Comparison of ENCODE assay signal across 19 cellular contexts in the genomic region with DNA sequence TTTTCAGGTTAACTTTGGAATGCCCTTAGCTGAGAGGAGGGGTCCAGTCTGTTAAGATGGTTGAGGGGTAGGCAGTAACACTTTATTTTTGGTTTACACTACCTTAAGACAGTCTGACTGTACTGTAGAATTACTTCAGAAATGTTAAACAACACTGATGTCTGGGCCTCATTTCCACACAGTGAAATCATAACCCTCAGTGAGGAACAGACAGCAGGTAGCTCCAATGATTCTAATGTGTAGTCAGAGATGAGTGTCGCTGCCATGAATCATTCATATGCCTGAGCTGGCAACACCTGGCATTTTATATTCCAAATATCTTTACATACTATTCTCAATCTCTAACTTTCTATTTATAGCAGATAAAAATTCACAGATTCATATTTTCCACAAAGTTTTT. TPM values are rescaled to one million over a fixed set of nuclear protein-coding genes. Genes with fewer than 3 reads are reported as not detected.
"Had no signal": no experiment of that assay in that cellular context is flagged by ENCODE, and none has a peak within 500 bp of the region (broad histone marks: within the 10 kb centered on the region; RNA-seq: fewer than 3 reads in every experiment).

No MANE protein-coding gene starts in this region.

- H3K4me3 Mint-ChIP-seq: activated naive CD8-positive, alpha-beta T cell; natural killer cell; type B pancreatic cell had no signal

- H3K36me3 Mint-ChIP-seq: activated naive CD8-positive, alpha-beta T cell; natural killer cell; type B pancreatic cell had no signal

- H3K4me3 ChIP-seq: dorsolateral prefrontal cortex, esophagus squamous epithelium, right atrium auricular region, skin epidermis had no signal

- H3K27me3 Mint-ChIP-seq: type B pancreatic cell had no signal

- H3K27me3 ChIP-seq: dorsolateral prefrontal cortex, esophagus squamous epithelium, right atrium auricular region had no signal

- H3K4me1 Mint-ChIP-seq: natural killer cell had no signal

- DNase-seq: activated CD4-positive, alpha-beta T cell treated with anti-CD3 and anti-CD28 coated beads, Interleukin-2, amount 50 U/mL, for 4 hours; anterior cingulate cortex; dorsolateral prefrontal cortex; esophagus squamous epithelium; foreskin fibroblast; head of caudate nucleus; natural killer cell; nucleus accumbens; T-helper 1 cell; WERI-Rb-1 had no signal

- ATAC-seq: left lobe of liver, natural killer cell had no signal

- H3K27ac Mint-ChIP-seq: activated T-helper 2 cell treated with anti-CD3 and anti-CD28 coated beads, Interferon-gamma antibody, Interleukin-2, Interleukin-4, amounts not matched to agents 10 μg/mL and 5 μg/mL and 100 μg/mL, durations not matched to agents 14 hours and 24 hours and 36 hours; natural killer cell; type B pancreatic cell had no signal

- H3K9me3 Mint-ChIP-seq: activated T-helper 2 cell treated with anti-CD3 and anti-CD28 coated beads, Interferon-gamma antibody, Interleukin-2, Interleukin-4, amounts not matched to agents 10 μg/mL and 5 μg/mL and 100 μg/mL, durations not matched to agents 14 hours and 24 hours and 36 hours; natural killer cell; type B pancreatic cell had no signal

- H3K36me3 ChIP-seq: esophagus squamous epithelium, right atrium auricular region, WERI-Rb-1 had no signal

RNA-seq across cellular contexts. Expression of a gene that starts 37.3 kb away (rescaled TPM):
- total RNA-seq: activated T-helper 2 cell treated with anti-CD3 and anti-CD28 coated beads, Interferon-gamma antibody, Interleukin-2, Interleukin-4, amounts not matched to agents 10 μg/mL and 5 μg/mL and 100 μg/mL, durations not matched to agents 14 hours and 24 hours and 36 hours; chondrocyte; dorsolateral prefrontal cortex; esophagus squamous epithelium; left lobe of liver; mucosa of gallbladder; natural killer cell; posterior vena cava; right atrium auricular region had no signal
